9 cellular contexts compared by ENCODE assay signal in the genomic region with DNA sequence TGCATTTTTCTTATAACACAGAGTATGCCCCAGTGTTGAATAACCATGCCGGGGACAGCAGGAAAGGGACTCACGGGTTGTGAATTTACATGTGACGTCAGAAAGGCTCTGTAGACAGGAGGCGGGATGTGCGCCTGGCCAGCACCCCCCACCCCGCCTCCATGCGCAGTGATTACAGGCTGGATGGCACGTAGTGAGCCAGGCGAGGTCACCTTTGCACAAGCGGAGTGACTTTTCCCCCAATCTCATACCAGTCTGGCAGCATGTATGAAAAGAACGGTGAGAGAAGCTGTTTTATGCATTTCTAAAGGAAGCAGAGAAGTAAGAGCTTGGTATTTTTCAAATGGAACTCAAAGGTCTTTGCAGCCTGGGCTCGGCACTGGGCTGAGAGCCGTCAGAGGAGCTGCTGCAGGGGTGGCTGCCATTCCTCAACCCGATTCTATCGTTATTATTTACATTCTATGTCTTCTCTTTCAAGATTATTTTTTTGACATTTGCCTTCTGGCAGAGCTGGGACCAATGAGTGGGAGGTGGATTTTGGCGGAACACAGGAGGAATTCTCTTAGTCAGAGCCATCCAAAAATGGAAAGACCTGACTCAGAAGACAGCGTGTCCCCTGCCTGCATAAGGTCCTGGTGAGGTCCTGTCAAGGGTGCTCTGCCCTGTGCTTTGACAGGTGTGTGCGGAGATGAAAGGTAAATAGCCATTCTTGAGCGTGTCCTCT.
DNase-seq lines count a peak whose midpoint lies in the region; TF ChIP-seq lines count a peak whose summit lies in the region.
"Had no signal": no experiment of that assay in that cellular context is flagged by ENCODE, and none has a peak within 500 bp of the region (broad histone marks: within the 10 kb centered on the region; RNA-seq: fewer than 3 reads in every experiment).

No MANE protein-coding gene starts in this region.

- TF ChIP-seq CTCF in progenitor cell of endocrine pancreas (IDR thresholded peaks at IDR 0.05; ENCODE audit: unreplicated experiment) = no peak

- peaks cover 29% of the 10 kb centered on the region for H3K4me1 Mint-ChIP-seq in progenitor cell of endocrine pancreas (ENCODE audit: low read depth)

- H3K4me3 Mint-ChIP-seq in progenitor cell of endocrine pancreas (ENCODE audit: low read depth) = no peak overlapping the region
- H3K4me3 Mint-ChIP-seq: activated naive CD8-positive, alpha-beta T cell had no signal

- no peaks in the 10 kb centered on the region for H3K9me3 Mint-ChIP-seq in progenitor cell of endocrine pancreas (ENCODE audit: low read depth)

- no peaks in the 10 kb centered on the region for H3K36me3 Mint-ChIP-seq in progenitor cell of endocrine pancreas (ENCODE audit: insufficient read depth)
- H3K36me3 Mint-ChIP-seq: activated naive CD8-positive, alpha-beta T cell had no signal

- in situ Hi-C loops in Caki2 (cut with HindIII; ENCODE audit: low pct_unique_long_range_greater_than_20kb, low sequenced_read_pairs) = loop anchor here (10.0 kb wide), 1 partner anchor 102 kb away; no protein-coding TSS in a partner anchor

- peak overlapping the region; percentile 73 for H3K27ac Mint-ChIP-seq in progenitor cell of endocrine pancreas
- H3K27ac Mint-ChIP-seq: activated naive CD8-positive, alpha-beta T cell had no signal

- DNase-seq in Caki2 (ENCODE audit: low read depth) = peak; percentile 91
- DNase-seq in SW480 (ENCODE audit: low spot score) = peak; percentile 74
- DNase-seq in glomerular visceral epithelial cell (ENCODE audit: extremely low spot score) = peak; percentile 51
- no peak for DNase-seq in progenitor cell of endocrine pancreas (ENCODE audit: low spot score, unreplicated experiment)
- no peak for DNase-seq in NCI-H1694 treated with DMSO at 0.1 percent for 48 hours (lab: John Stamatoyannopoulos, UW)
- no peak for DNase-seq in stimulated activated naive CD4-positive, alpha-beta T cell (lab: John Stamatoyannopoulos, UW)
- DNase-seq in NCI-H2081 (lab: John Stamatoyannopoulos, UW) = no peak
- DNase-seq in activated CD8-positive, alpha-beta memory T cell treated with anti-CD3 and anti-CD28 coated beads for 24 hours = no peak

- H3K27me3 Mint-ChIP-seq in progenitor cell of endocrine pancreas = no peaks in the 10 kb centered on the region
- H3K27me3 Mint-ChIP-seq: activated naive CD8-positive, alpha-beta T cell had no signal

Comparison
In these comparisons a context has a peak if more than half of its experiments do, and no peak if none do; other contexts are left out.
1. DNase-seq: peak in Caki2 (single experiment), SW480 (single experiment) and glomerular visceral epithelial cell (single experiment); none in progenitor cell of endocrine pancreas (single experiment), NCI-H1694 treated with DMSO at 0.1 percent for 48 hours (single experiment), stimulated activated naive CD4-positive, alpha-beta T cell (0 of 6), NCI-H2081 (0 of 2) and activated CD8-positive, alpha-beta memory T cell treated with anti-CD3 and anti-CD28 coated beads for 24 hours (single experiment).